ENCODE assay signal across 8 cellular contexts in genomic region chr3:69294014-69294771, GRCh38.
DNase-seq lines count a peak whose midpoint lies in the region; ATAC-seq and TF ChIP-seq lines count a peak whose summit lies in the region.

No MANE protein-coding gene starts in this region.

- H3K18ac ChIP-seq in mesenchymal stem cell (ENCODE audit: low read depth in 1 of 2, low read length in 2 of 2), result peak overlapping the region in 1 of 2 experiments; percentile 25

- no peak overlapping the region for H4K8ac ChIP-seq in mesenchymal stem cell (ENCODE audit: low read length)

- H2BK120ac ChIP-seq in mesenchymal stem cell (ENCODE audit: low read depth, low read length), result no peak overlapping the region

- DNase-seq in GM23248 (peak; percentile 63), astrocyte of the hippocampus (ENCODE audit: low read depth, low spot score) (peak; percentile 61), mesenchymal stem cell (peak; percentile 62), WERI-Rb-1 (no peak), ureter (ENCODE audit: low spot score) (no peak)

- H3K27me3 ChIP-seq in GM23248 (replicated peaks; ENCODE audit: insufficient read depth) (peaks cover 14% of the 10 kb centered on the region), mesenchymal stem cell (ENCODE audit: control insufficient read depth in 1 of 2, insufficient read depth in 1 of 2, low read length in 2 of 2) (no peaks in the 10 kb centered on the region), WERI-Rb-1 (ENCODE audit: insufficient read depth, low read depth, severe bottlenecking) (no peaks in the 10 kb centered on the region)

- WGBS in GM23248 (ENCODE audit: low coverage in 1 of 2, low lambda C conversion rate in 2 of 2, missing lambda C conversion rate in 2 of 2), 2 experiments, result 10 to 20% methylated on average over 4 of the region's 4 CpGs
- 70% methylated on average over 3 of the region's 4 CpGs for WGBS in mesenchymal stem cell

- H2BK12ac ChIP-seq in mesenchymal stem cell (ENCODE audit: low read length in 2 of 2), result no peak overlapping the region

- TF ChIP-seq CTCF in C4-2B (conservative IDR thresholded peaks at IDR 0.05) (no peak), WERI-Rb-1 (IDR thresholded peaks at IDR 0.05; ENCODE audit: low read depth, low read length) (no peak)

- H3K23ac ChIP-seq in mesenchymal stem cell (ENCODE audit: low read length in 2 of 2), result no peak overlapping the region

- peak overlapping the region; percentile 36; the same call in 1 of the 2 replicates for H3K27ac ChIP-seq in C4-2B
- H3K27ac ChIP-seq in GM23248, result no peak overlapping the region
- peak overlapping the region; percentile 36 for H3K27ac ChIP-seq in mesenchymal stem cell (ENCODE audit: low read length, poor library complexity, severe bottlenecking)
- H3K27ac ChIP-seq in WERI-Rb-1, result no peak overlapping the region

- peaks cover 6% of the 10 kb centered on the region; the same call in 1 of the 2 replicates for H3F3A ChIP-seq in GM23248 (ENCODE audit: insufficient read depth)

- H3K4me3 ChIP-seq in GM23248 (no peak overlapping the region), mesenchymal stem cell (ENCODE audit: insufficient read depth in 1 of 2, low read depth in 1 of 2, low read length in 2 of 2) (no peak overlapping the region), WERI-Rb-1 (ENCODE audit: low read depth, low read length) (no peak overlapping the region)

- H4K91ac ChIP-seq in mesenchymal stem cell (ENCODE audit: low read length), result no peak overlapping the region

- H3K4me1 ChIP-seq in GM23248 (ENCODE audit: insufficient read depth), result peaks cover 5% of the 10 kb centered on the region; the same call in 1 of the 2 replicates
- peaks cover 1% of the 10 kb centered on the region for H3K4me1 ChIP-seq in mesenchymal stem cell (ENCODE audit: control insufficient read depth, insufficient read depth, low read depth, low read length)

- no peaks in the 10 kb centered on the region for H3K9me3 ChIP-seq in GM23248 (ENCODE audit: low read depth)
- no peaks in the 10 kb centered on the region for H3K9me3 ChIP-seq in mesenchymal stem cell (ENCODE audit: control insufficient read depth, low read length)
- H3K9me3 ChIP-seq in WERI-Rb-1 (ENCODE audit: severe bottlenecking), result no peaks in the 10 kb centered on the region

- ATAC-seq in GM19397 (IDR thresholded peaks at IDR 0.05; ENCODE audit: unreplicated experiment), result no peak
- ATAC-seq in HG03354 (IDR thresholded peaks at IDR 0.05; ENCODE audit: poor library complexity, severe bottlenecking, unreplicated experiment), result no peak

- H3K79me2 ChIP-seq in GM23248 (ENCODE audit: insufficient read depth), result no peaks in the 10 kb centered on the region

- no peaks in the 10 kb centered on the region for H4K20me1 ChIP-seq in GM23248 (ENCODE audit: insufficient read depth)

- H3K14ac ChIP-seq in mesenchymal stem cell (ENCODE audit: low read length in 2 of 2), result no peak overlapping the region

- H2BK15ac ChIP-seq in mesenchymal stem cell (ENCODE audit: low read depth, poor library complexity, severe bottlenecking), result no peak overlapping the region

- no peak overlapping the region for H2AFZ ChIP-seq in GM23248
- H2AFZ ChIP-seq in mesenchymal stem cell (ENCODE audit: low read depth, low read length), result no peak overlapping the region

- no peak overlapping the region for H3K9ac ChIP-seq in GM23248
- H3K9ac ChIP-seq in mesenchymal stem cell (ENCODE audit: low read length), result no peak overlapping the region

- H3K4ac ChIP-seq in mesenchymal stem cell (ENCODE audit: low read depth in 1 of 2, low read length in 2 of 2), result no peak overlapping the region

- no peak overlapping the region for H2BK5ac ChIP-seq in mesenchymal stem cell (ENCODE audit: low read depth, low read length, poor library complexity, severe bottlenecking)

- H2AK5ac ChIP-seq in mesenchymal stem cell (ENCODE audit: low read length, severe bottlenecking), result no peak overlapping the region

- no peaks in the 10 kb centered on the region for H3K79me1 ChIP-seq in mesenchymal stem cell (replicated peaks; ENCODE audit: low read length, poor library complexity, severe bottlenecking)

- H3K36me3 ChIP-seq in GM23248 (ENCODE audit: low read depth) (no peaks in the 10 kb centered on the region), mesenchymal stem cell (ENCODE audit: control insufficient read depth in 1 of 2, insufficient read depth in 2 of 2, low read depth in 1 of 2, low read length in 2 of 2) (no peaks in the 10 kb centered on the region), WERI-Rb-1 (no peaks in the 10 kb centered on the region)

- H3K9me2 ChIP-seq in GM23248 (ENCODE audit: insufficient read depth), result no peaks in the 10 kb centered on the region

- in situ Hi-C loops in GM23248 (cut with MboI), result no loop called here

- H3K4me2 ChIP-seq in GM23248 (ENCODE audit: unreplicated experiment), result peak overlapping the region; percentile 11
- no peak overlapping the region for H3K4me2 ChIP-seq in mesenchymal stem cell (ENCODE audit: low read length, poor library complexity, severe bottlenecking)

Comparison
In these comparisons a context has a peak if more than half of its experiments do, and no peak if none do; other contexts are left out.
1. H3K27ac ChIP-seq: peak in C4-2B (single experiment) and mesenchymal stem cell (single experiment); none in GM23248 (single experiment) and WERI-Rb-1 (single experiment).
2. DNase-seq: peak in GM23248 (single experiment), astrocyte of the hippocampus (single experiment) and mesenchymal stem cell (single experiment); none in WERI-Rb-1 (single experiment) and ureter (single experiment).